19 cellular contexts compared by ENCODE assay signal in genomic region chr7:47432988-47433895, GRCh38.
DNase-seq lines count a peak whose midpoint lies in the region; ATAC-seq and TF ChIP-seq lines count a peak whose summit lies in the region.
"Had no signal": no experiment of that assay in that cellular context is flagged by ENCODE, and none has a peak within 500 bp of the region (broad histone marks: within the 10 kb centered on the region; RNA-seq: fewer than 3 reads in every experiment).

No MANE protein-coding gene starts in this region.

- peaks cover 47% of the 10 kb centered on the region for H3K36me3 Mint-ChIP-seq in nephron (ENCODE audit: low read depth)
- H3K36me3 Mint-ChIP-seq: activated naive CD4-positive, alpha-beta T cell treated with anti-CD3 and anti-CD28 coated beads, Interleukin-2, amount 10 ng/mL, durations not matched to agents 7 days and 5 days had no signal

- H3K9me3 ChIP-seq in right cardiac atrium (ENCODE audit: control insufficient read depth, low read length) (no peaks in the 10 kb centered on the region), upper lobe of right lung (no peaks in the 10 kb centered on the region)
- H3K9me3 ChIP-seq: neutrophil had no signal

- H3K27me3 ChIP-seq in right cardiac atrium (ENCODE audit: control insufficient read depth, insufficient read depth), result no peaks in the 10 kb centered on the region
- H3K27me3 ChIP-seq in upper lobe of right lung, result no peaks in the 10 kb centered on the region
- H3K27me3 ChIP-seq: neutrophil had no signal

- intact Hi-C loops in right cardiac atrium (cut with DNase I) (loop anchor here in 3 of 4 donors (5.0 to 10.0 kb wide), 3 partner anchors 142 to 389 kb away; no protein-coding TSS in a partner anchor), upper lobe of right lung (cut with DNase I) (no loop called here)

- H3K4me3 ChIP-seq in coronary artery (no peak overlapping the region), right cardiac atrium (ENCODE audit: low read length) (no peak overlapping the region), upper lobe of right lung (no peak overlapping the region)

- H3K27me3 Mint-ChIP-seq in nephron (ENCODE audit: low read depth), result no peaks in the 10 kb centered on the region
- H3K27me3 Mint-ChIP-seq: activated CD4-positive, alpha-beta T cell treated with anti-CD3 and anti-CD28 coated beads, Interleukin-2, amount 10 ng/mL, durations not matched to agents 24 days and 14 days; activated naive CD4-positive, alpha-beta T cell treated with anti-CD3 and anti-CD28 coated beads, Interleukin-2, amount 10 ng/mL, durations not matched to agents 7 days and 5 days; CD4-positive, alpha-beta T cell had no signal

- H3K4me1 ChIP-seq in right cardiac atrium (ENCODE audit: control insufficient read depth, insufficient read depth, low read length) (no peaks in the 10 kb centered on the region), upper lobe of right lung (peaks cover 3% of the 10 kb centered on the region)

- WGBS in right cardiac atrium, result 66% methylated on average over 15 of the region's 15 CpGs

- H3K27ac Mint-ChIP-seq in nephron, result peak overlapping the region; percentile 66 to 95 (median 78)
- H3K27ac Mint-ChIP-seq: activated CD4-positive, alpha-beta T cell treated with anti-CD3 and anti-CD28 coated beads, Interleukin-2, amount 10 ng/mL, durations not matched to agents 24 days and 14 days; activated naive CD4-positive, alpha-beta T cell treated with anti-CD3 and anti-CD28 coated beads, Interleukin-2, amount 10 ng/mL, durations not matched to agents 7 days and 5 days; CD4-positive, alpha-beta T cell; T-helper 2 cell treated with Interferon-gamma antibody and Interleukin-4, amounts not matched to agents 5 μg/mL and 100 μg/mL, for 36 hours had no signal

- no peaks in the 10 kb centered on the region for H3K9me3 Mint-ChIP-seq in nephron
- H3K9me3 Mint-ChIP-seq: activated CD4-positive, alpha-beta T cell treated with anti-CD3 and anti-CD28 coated beads, Interleukin-2, amount 10 ng/mL, durations not matched to agents 24 days and 14 days; activated naive CD4-positive, alpha-beta T cell treated with anti-CD3 and anti-CD28 coated beads, Interleukin-2, amount 10 ng/mL, durations not matched to agents 7 days and 5 days; activated T-cell treated with anti-CD3 and anti-CD28 coated beads, Interleukin-2, amount 50 U/mL, for 4 hours; CD4-positive, alpha-beta T cell; T-helper 2 cell treated with Interferon-gamma antibody and Interleukin-4, amounts not matched to agents 5 μg/mL and 100 μg/mL, for 36 hours had no signal

- H3K36me3 ChIP-seq in upper lobe of right lung, result peaks cover 33% of the 10 kb centered on the region
- H3K36me3 ChIP-seq: neutrophil had no signal

- H3K4me3 Mint-ChIP-seq in nephron, result no peak overlapping the region
- H3K4me3 Mint-ChIP-seq: activated CD4-positive, alpha-beta T cell treated with anti-CD3 and anti-CD28 coated beads, Interleukin-2, amount 10 ng/mL, durations not matched to agents 24 days and 14 days; activated naive CD4-positive, alpha-beta T cell treated with anti-CD3 and anti-CD28 coated beads, Interleukin-2, amount 10 ng/mL, durations not matched to agents 7 days and 5 days; activated T-cell treated with anti-CD3 and anti-CD28 coated beads, Interleukin-2, amount 50 U/mL, for 4 hours; CD4-positive, alpha-beta T cell; T-helper 2 cell treated with Interferon-gamma antibody and Interleukin-4, amounts not matched to agents 5 μg/mL and 100 μg/mL, for 36 hours had no signal

- H3K4me1 Mint-ChIP-seq in nephron, result peaks cover 14% of the 10 kb centered on the region
- H3K4me1 Mint-ChIP-seq: activated naive CD4-positive, alpha-beta T cell treated with anti-CD3 and anti-CD28 coated beads, Interleukin-2, amount 10 ng/mL, durations not matched to agents 7 days and 5 days had no signal

- H3K27ac ChIP-seq in coronary artery (peak overlapping the region in 1 of 2 donors; percentile 50), right cardiac atrium (ENCODE audit: low read length) (no peak overlapping the region), upper lobe of right lung (peak overlapping the region; percentile 42)
- H3K27ac ChIP-seq: neutrophil, VCaP had no signal

- TF ChIP-seq CTCF in coronary artery (IDR thresholded peaks at IDR 0.05), result no peak
- TF ChIP-seq CTCF in nephron (IDR thresholded peaks at IDR 0.05; ENCODE audit: unreplicated experiment in 3 of 3), result no peak
- no peak for TF ChIP-seq CTCF in upper lobe of right lung (IDR thresholded peaks at IDR 0.05)

- DNase-seq in coronary artery (ENCODE audit: low spot score) (peak; percentile 67), right cardiac atrium (no peak), upper lobe of right lung (no peak), activated gamma-delta T cell treated with Interleukin-2 at 50 U/mL for 16 hours (no peak)
- DNase-seq: activated CD4-positive, alpha-beta T cell treated with anti-CD3 and anti-CD28 coated beads, Interleukin-2, amount 10 ng/mL, durations not matched to agents 24 days and 14 days; activated naive CD4-positive, alpha-beta T cell treated with anti-CD3 and anti-CD28 coated beads, Interleukin-2, amount 10 ng/mL, durations not matched to agents 7 days and 5 days; activated T-cell treated with anti-CD3 and anti-CD28 coated beads, Interleukin-2, amount 50 U/mL, for 4 hours; caudate nucleus; CD4-positive, alpha-beta T cell; NCI-H2107; NCI-H446 treated with DMSO at 0.1 percent for 48 hours; stimulated activated CD4-positive, alpha-beta T cell treated with anti-CD3 and anti-CD28 coated beads, Interleukin-4, amount 100 ng/mL, for 4 hours; stimulated activated naive CD4-positive, alpha-beta T cell had no signal

- ATAC-seq in right cardiac atrium, result peak; percentile 39 to 56
- ATAC-seq in upper lobe of right lung, result peak; percentile 53
- no peak for ATAC-seq in GM21529 (IDR thresholded peaks at IDR 0.05; ENCODE audit: unreplicated experiment)
- ATAC-seq in GM19452 (IDR thresholded peaks at IDR 0.05; ENCODE audit: unreplicated experiment), result no peak
- ATAC-seq: activated T-cell treated with anti-CD3 and anti-CD28 coated beads, Interleukin-2, amount 50 U/mL, for 4 hours had no signal

Comparison
In these comparisons a context has a peak if more than half of its experiments do, and no peak if none do; other contexts are left out.
1. ATAC-seq: peak in right cardiac atrium (2 of 2) and upper lobe of right lung (single experiment); none in GM21529 (single experiment) and GM19452 (single experiment).